ENCODE assay signal across 10 cellular contexts in the genomic region with DNA sequence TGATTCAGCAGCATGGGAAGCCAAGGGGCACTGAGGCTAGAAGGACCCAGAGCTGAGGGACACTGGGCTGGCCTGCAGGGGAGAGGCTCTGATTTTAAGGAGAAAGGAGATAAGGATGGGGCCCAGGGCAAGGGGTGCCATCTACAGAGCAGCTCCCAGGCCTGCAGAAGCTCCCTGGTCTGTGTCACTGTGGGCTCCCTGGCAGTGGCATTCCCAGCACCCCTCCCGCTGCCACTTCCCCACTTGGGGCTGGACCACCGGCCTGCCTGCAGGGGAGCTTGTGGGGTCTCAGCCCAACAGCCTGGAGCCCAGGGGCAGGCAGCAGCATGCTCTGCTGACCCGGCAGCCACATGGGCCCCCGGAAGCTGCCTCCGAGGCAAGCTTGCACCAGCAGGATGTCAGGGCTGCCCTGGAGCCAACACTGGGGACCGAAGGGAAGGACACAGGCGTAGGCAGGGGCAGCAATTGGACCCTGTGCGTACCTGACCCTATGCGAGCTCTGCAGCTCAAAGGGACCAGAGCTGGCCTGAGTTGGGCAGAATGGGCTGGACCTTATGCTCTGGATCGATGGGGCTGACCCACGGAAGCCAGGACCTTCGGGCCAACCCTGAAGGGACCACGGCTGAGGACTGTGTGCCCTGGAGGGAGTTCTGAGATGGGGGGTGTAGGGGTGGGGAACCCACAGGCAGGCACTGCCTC. TPM values are rescaled to one million over a fixed set of nuclear protein-coding genes. Genes with fewer than 3 reads are reported as not detected.
DNase-seq lines count a peak whose midpoint lies in the region; ATAC-seq and TF ChIP-seq lines count a peak whose summit lies in the region.
"Had no signal": no experiment of that assay in that cellular context is flagged by ENCODE, and none has a peak within 500 bp of the region (broad histone marks: within the 10 kb centered on the region; RNA-seq: fewer than 3 reads in every experiment).

No MANE protein-coding gene starts in this region.

- H3K27ac Mint-ChIP-seq in CD4-positive, alpha-beta T cell = no peak overlapping the region

- intact Hi-C loops in CD4-positive, alpha-beta T cell (cut with DNase I, micrococcal nuclease) = loop anchor here in 1 of 2 experiments (2.0 to 10.0 kb wide), 2 partner anchors 60 to 232 kb away; no protein-coding TSS in a partner anchor

- in situ Hi-C loops in GM13977 (cut with MboI; ENCODE audit: low pct_unique_long_range_greater_than_20kb, low sequenced_read_pairs, unreplicated experiment) = loop anchor here (10.0 kb wide), 1 partner anchor 292 kb away; no protein-coding TSS in a partner anchor

- no peak for DNase-seq in CD4-positive, alpha-beta T cell
- DNase-seq in left lobe of liver (ENCODE audit: low spot score) (no peak), GM13977 (ENCODE audit: low spot score) (no peak), NCI-H1092 (lab: John Stamatoyannopoulos, UW) (no peak), activated T-cell treated with anti-CD3 and anti-CD28 coated beads for 4 hours (no peak)

- H3K27me3 ChIP-seq in CD4-positive, alpha-beta T cell (ENCODE audit: control insufficient read depth, insufficient read depth, low read length) = no peaks in the 10 kb centered on the region
- H3K27me3 ChIP-seq: hepatocyte had no signal

- no peak overlapping the region for H3K4me3 ChIP-seq in skin epidermis
- H3K4me3 ChIP-seq: hepatocyte had no signal

- no peak for TF ChIP-seq CTCF in CD4-positive, alpha-beta T cell (IDR thresholded peaks at IDR 0.05)
- TF ChIP-seq CTCF in GM13977 (IDR thresholded peaks at IDR 0.05; ENCODE audit: extremely low read depth, insufficient read depth, missing control alignments) = no peak

- H3K9me3 ChIP-seq in CD4-positive, alpha-beta T cell (ENCODE audit: control insufficient read depth, low read length) = peaks cover 6% of the 10 kb centered on the region

- CTCF ChIA-PET in CD4-positive, alpha-beta T cell (lab: Charles Lee) = interaction anchor here (0.9 to 4.3 kb wide), 6 partner anchors 12 to 104 kb away, joined by 3 to 28 read pairs (median 6); no protein-coding TSS in a partner anchor

- peaks cover 8% of the 10 kb centered on the region for H3K36me3 Mint-ChIP-seq in CD4-positive, alpha-beta T cell (ENCODE audit: low read depth)

- POLR2A ChIA-PET in CD4-positive, alpha-beta T cell (lab: Charles Lee) = interaction anchor here (1.9 to 5.7 kb wide), 4 partner anchors 23 to 104 kb away, joined by 8 to 105 read pairs (median 17); no protein-coding TSS in a partner anchor

- H3K4me3 Mint-ChIP-seq in CD4-positive, alpha-beta T cell = peak overlapping the region; percentile 63

- no peak overlapping the region for H3K27ac ChIP-seq in CD4-positive, alpha-beta T cell (ENCODE audit: low read depth, low read length)
- H3K27ac ChIP-seq in angular gyrus (ENCODE audit: low read depth, low read length) = peak overlapping the region; percentile 92
- H3K27ac ChIP-seq in skin epidermis = peak overlapping the region in 20 of 21 experiments; percentile 83 to 98 (median 94)

- no peaks in the 10 kb centered on the region for H3K27me3 Mint-ChIP-seq in CD4-positive, alpha-beta T cell
- H3K27me3 Mint-ChIP-seq: central memory CD8-positive, alpha-beta T cell had no signal

- ATAC-seq in CD4-positive, alpha-beta T cell (ENCODE audit: poor library complexity) = no peak
- peak; percentile 50 for ATAC-seq in left lobe of liver
- no peak for ATAC-seq in esophagus mucosa

- H3K9me3 Mint-ChIP-seq in CD4-positive, alpha-beta T cell = no peaks in the 10 kb centered on the region
- H3K9me3 Mint-ChIP-seq: central memory CD8-positive, alpha-beta T cell had no signal

- peaks cover 12% of the 10 kb centered on the region for H3K4me1 Mint-ChIP-seq in CD4-positive, alpha-beta T cell (ENCODE audit: low read depth)

RNA-seq across cellular contexts. Expression of gene WNT7B, which starts 35.4 kb away (rescaled TPM):
- not detected for total RNA-seq in CD4-positive, alpha-beta T cell
- total RNA-seq in left lobe of liver = 0.08 TPM
- total RNA-seq in esophagus mucosa = 8.4 TPM
